1 cellular context compared by ENCODE assay signal in genomic region chr2:177281400-177282021, GRCh38.
TF ChIP-seq lines count a peak whose summit lies in the region.

No MANE protein-coding gene starts in this region.

TF ChIP-seq in GM12878, 131 proteins besides CTCF, POLR2A, EP300 and RAD21 (continued from another document):
- TF ChIP-seq IRF5 (IDR thresholded peaks at IDR 0.05; ENCODE audit: borderline replicate concordance) (peak; percentile 58; the same call in 1 of the 2 replicates), CEBPB (IDR thresholded peaks at IDR 0.05; ENCODE audit: borderline replicate concordance in 1 of 2, low read depth in 2 of 2, low read length in 2 of 2) (no peak), RELB (IDR thresholded peaks at IDR 0.05; ENCODE audit: low read depth) (peak; percentile 57; the same call in 1 of the 2 replicates), MEF2A (IDR thresholded peaks at IDR 0.05; ENCODE audit: insufficient read depth, low read depth, low read length) (peak; percentile 88), CREB1 (IDR thresholded peaks at IDR 0.05; ENCODE audit: low read depth) (no peak), RUNX3 (IDR thresholded peaks at IDR 0.05; ENCODE audit: low read length) (peak; percentile 93), MEF2B (IDR thresholded peaks at IDR 0.05; ENCODE audit: partially characterized antibody, poor library complexity, severe bottlenecking) (peak; percentile 34), BCL11A (IDR thresholded peaks at IDR 0.05; ENCODE audit: low read depth, low read length) (peak; percentile 21; the same call in 1 of the 2 replicates), FOXM1 (IDR thresholded peaks at IDR 0.05; ENCODE audit: low read depth, low read length) (peak; percentile 80; the same call in 1 of the 2 replicates), PAX5 (IDR thresholded peaks at IDR 0.05; ENCODE audit: borderline replicate concordance, low read depth, low read length) (peak; percentile 87; the same call in 1 of the 2 replicates), SRF (IDR thresholded peaks at IDR 0.05; ENCODE audit: low read depth in 2 of 2, low read length in 2 of 2) (peak in 1 of 2 experiments; percentile 21; a peak in 1 of 4 replicates), BHLHE40 (IDR thresholded peaks at IDR 0.05; ENCODE audit: borderline replicate concordance in 1 of 2, low read depth in 2 of 2, low read length in 1 of 2) (peak in 1 of 2 experiments; percentile 40; a peak in 1 of 4 replicates), WRNIP1 (IDR thresholded peaks at IDR 0.05; ENCODE audit: borderline replicate concordance, low read depth, low read length) (0 out of 2 replicates have a peak, but pooled peaks have one; percentile 8), SP1 (IDR thresholded peaks at IDR 0.05; ENCODE audit: low read depth, low read length) (no peak), BRCA1 (IDR thresholded peaks at IDR 0.05; ENCODE audit: low read depth, low read length) (no peak), CREM (IDR thresholded peaks at IDR 0.05; ENCODE audit: low read depth) (peak; percentile 38; the same call in 1 of the 2 replicates), YY1 (IDR thresholded peaks at IDR 0.05; ENCODE audit: low read depth, low read length) (peak; percentile 75), SMAD1 (IDR thresholded peaks at IDR 0.05; ENCODE audit: low read depth, partially characterized antibody) (peak; percentile 9), ELK1 (IDR thresholded peaks at IDR 0.05; ENCODE audit: low read depth, low read length) (no peak), FOS (IDR thresholded peaks at IDR 0.05; ENCODE audit: borderline replicate concordance, extremely low read depth, insufficient read length) (no peak), JUNB (IDR thresholded peaks at IDR 0.05) (peak; percentile 72), SIX5 (IDR thresholded peaks at IDR 0.05; ENCODE audit: low read depth, low read length, severe bottlenecking) (no peak), MTA2 (IDR thresholded peaks at IDR 0.05; ENCODE audit: low read depth) (peak; percentile 64; the same call in 1 of the 2 replicates), ZSCAN29 (IDR thresholded peaks at IDR 0.05) (no peak), ZBED1 (IDR thresholded peaks at IDR 0.05; ENCODE audit: borderline replicate concordance) (peak; percentile 60; the same call in 1 of the 2 replicates), TAF1 (IDR thresholded peaks at IDR 0.05; ENCODE audit: borderline replicate concordance, low read depth, low read length) (no peak; the same call in 1 of the 2 replicates), HDGF (IDR thresholded peaks at IDR 0.05) (no peak), POU2F2 (IDR thresholded peaks at IDR 0.05; ENCODE audit: borderline replicate concordance, low read depth, low read length) (no peak), ATF2 (IDR thresholded peaks at IDR 0.05; ENCODE audit: low read length) (peak; percentile 71; the same call in 1 of the 2 replicates), IKZF2 (IDR thresholded peaks at IDR 0.05) (peak; percentile 89; a peak in 3 of 4 replicates), NBN (IDR thresholded peaks at IDR 0.05) (peak; percentile 47; the same call in 1 of the 2 replicates), EED (IDR thresholded peaks at IDR 0.05; ENCODE audit: low read depth) (peak; percentile 95), MLLT1 (IDR thresholded peaks at IDR 0.05) (peak; percentile 47; the same call in 1 of the 2 replicates), IKZF1 (conservative IDR thresholded peaks at IDR 0.05) (peak; percentile 86), ATF7 (IDR thresholded peaks at IDR 0.05; ENCODE audit: low read depth) (peak; percentile 58), TBL1XR1 (IDR thresholded peaks at IDR 0.05; ENCODE audit: low read depth, low read length) (peak; percentile 45; the same call in 1 of the 2 replicates), NFIC (IDR thresholded peaks at IDR 0.05; ENCODE audit: low read depth, low read length) (peak; percentile 88)
